Comparison of ENCODE assay signal across 9 cellular contexts in genomic region chr1:159918041-159918917, GRCh38. TPM values are rescaled to one million over a fixed set of nuclear protein-coding genes. Genes with fewer than 3 reads are reported as not detected.
DNase-seq lines count a peak whose midpoint lies in the region; ATAC-seq, FAIRE-seq and TF ChIP-seq lines count a peak whose summit lies in the region.
"Had no signal": no experiment of that assay in that cellular context is flagged by ENCODE, and none has a peak within 500 bp of the region (broad histone marks: within the 10 kb centered on the region; RNA-seq: fewer than 3 reads in every experiment).

No MANE protein-coding gene starts in this region.

- no peak for DNase-seq in activated CD4-positive, alpha-beta T cell treated with anti-CD3 and anti-CD28 coated beads, Interleukin-2, amount 10 ng/mL, durations not matched to agents 7 days and 5 days
- DNase-seq in activated CD4-positive, alpha-beta T cell treated with anti-CD3 and anti-CD28 coated beads for 1 hour = no peak
- DNase-seq in activated CD4-positive, alpha-beta memory T cell treated with anti-CD3 and anti-CD28 coated beads for 36 hours = no peak
- DNase-seq in keratinocyte (ENCODE audit: low read depth, low spot score) = no peak
- DNase-seq in thoracic aorta (ENCODE audit: low spot score) = no peak
- no peak for DNase-seq in stimulated activated CD4-positive, alpha-beta T cell treated with anti-CD3 and anti-CD28 coated beads, Interleukin-2, amount 100 ng/mL, for 24 hours
- DNase-seq in SKM-1 treated with dmso at 0.1 percent for 144 hours (lab: John Stamatoyannopoulos, UW; ENCODE audit: unreplicated experiment) = no peak

- CTCF ChIA-PET in activated CD4-positive, alpha-beta T cell treated with anti-CD3 and anti-CD28 coated beads, Interleukin-2, amount 10 ng/mL, durations not matched to agents 7 days and 5 days (lab: Charles Lee) = no interaction called here
- CTCF ChIA-PET in activated CD4-positive, alpha-beta memory T cell treated with anti-CD3 and anti-CD28 coated beads for 36 hours (lab: Charles Lee) = interaction anchor here (0.8 to 1.0 kb wide), 3 partner anchors 18 to 120 kb away, joined by 3 to 4 read pairs (median 3); partner anchors contain the start of gene IGSF9

- H3K36me3 ChIP-seq in keratinocyte (ENCODE audit: control insufficient read depth in 2 of 2, extremely low read depth in 1 of 2, insufficient read depth in 2 of 2, low read length in 2 of 2) = peaks cover 35 to 38% of the 10 kb centered on the region in 2 experiments
- peaks cover 29% of the 10 kb centered on the region for H3K36me3 ChIP-seq in thoracic aorta

- H3K27ac ChIP-seq in keratinocyte (ENCODE audit: control insufficient read depth, insufficient read depth, low read length) = peak overlapping the region; percentile 77
- H3K27ac ChIP-seq in thoracic aorta = peak overlapping the region; percentile 2 to 61

- H3K4me1 ChIP-seq in keratinocyte (ENCODE audit: control insufficient read depth, extremely low read depth, insufficient read depth, low read length) (peaks cover 88% of the 10 kb centered on the region), thoracic aorta (ENCODE audit: control insufficient read depth in 1 of 2, low read depth in 2 of 2) (peaks cover 26 to 78% of the 10 kb centered on the region in 2 donors)

- peak overlapping the region; percentile 62 for H3K27ac Mint-ChIP-seq in activated CD4-positive, alpha-beta T cell treated with anti-CD3 and anti-CD28 coated beads, Interleukin-2, amount 10 ng/mL, durations not matched to agents 7 days and 5 days
- H3K27ac Mint-ChIP-seq in activated CD4-positive, alpha-beta memory T cell treated with anti-CD3 and anti-CD28 coated beads for 36 hours = peak overlapping the region; percentile 63

- H4K20me1 ChIP-seq in keratinocyte (ENCODE audit: control insufficient read depth, extremely low read depth, insufficient read depth, low read length) = peaks cover 28% of the 10 kb centered on the region

- H3K27me3 Mint-ChIP-seq in activated CD4-positive, alpha-beta T cell treated with anti-CD3 and anti-CD28 coated beads, Interleukin-2, amount 10 ng/mL, durations not matched to agents 7 days and 5 days = no peaks in the 10 kb centered on the region
- no peaks in the 10 kb centered on the region for H3K27me3 Mint-ChIP-seq in activated CD4-positive, alpha-beta memory T cell treated with anti-CD3 and anti-CD28 coated beads for 36 hours

- no peak for ATAC-seq in thoracic aorta (ENCODE audit: insufficient number of reproducible peaks, low FRiP score, low read depth)
- no peak for ATAC-seq in HG03196 (IDR thresholded peaks at IDR 0.05; ENCODE audit: unreplicated experiment)

- dilution Hi-C loops in keratinocyte (cut with MboI; ENCODE audit: extremely low pct_ligation_motif_present, low sequenced_read_pairs) = no loop called here

- no peaks in the 10 kb centered on the region for H3K9me3 Mint-ChIP-seq in activated CD4-positive, alpha-beta T cell treated with anti-CD3 and anti-CD28 coated beads, Interleukin-2, amount 10 ng/mL, durations not matched to agents 7 days and 5 days
- H3K9me3 Mint-ChIP-seq in activated CD4-positive, alpha-beta memory T cell treated with anti-CD3 and anti-CD28 coated beads for 36 hours = no peaks in the 10 kb centered on the region

- H3K4me2 ChIP-seq in keratinocyte (ENCODE audit: control insufficient read depth, extremely low read depth, insufficient read depth, low read depth, low read length) = peak overlapping the region; percentile 28

- H3K9ac ChIP-seq in keratinocyte (ENCODE audit: control insufficient read depth, extremely low read depth, insufficient read depth, low read length) = peak overlapping the region; percentile 33

- H3K9me1 ChIP-seq in keratinocyte (ENCODE audit: control insufficient read depth, extremely low read depth, insufficient read depth, low read length) = peaks cover 11% of the 10 kb centered on the region

- H3K9me3 ChIP-seq in keratinocyte (ENCODE audit: control insufficient read depth, low read depth, low read length) (no peaks in the 10 kb centered on the region), thoracic aorta (no peaks in the 10 kb centered on the region)

- H3K36me3 Mint-ChIP-seq in activated CD4-positive, alpha-beta T cell treated with anti-CD3 and anti-CD28 coated beads, Interleukin-2, amount 10 ng/mL, durations not matched to agents 7 days and 5 days (ENCODE audit: low read depth) = peaks cover 64% of the 10 kb centered on the region
- peaks cover 54% of the 10 kb centered on the region for H3K36me3 Mint-ChIP-seq in activated CD4-positive, alpha-beta memory T cell treated with anti-CD3 and anti-CD28 coated beads for 36 hours

- no peak for FAIRE-seq in keratinocyte (lab: Jason Lieb, UNC)

- H2AFZ ChIP-seq in keratinocyte (ENCODE audit: control insufficient read depth, low read length) = no peak overlapping the region

- no peaks in the 10 kb centered on the region for H3K27me3 ChIP-seq in keratinocyte (ENCODE audit: control insufficient read depth, extremely low read depth, insufficient read depth, low read length)
- no peaks in the 10 kb centered on the region for H3K27me3 ChIP-seq in thoracic aorta (replicated peaks; ENCODE audit: insufficient read depth)

- intact Hi-C loops in activated CD4-positive, alpha-beta memory T cell treated with anti-CD3 and anti-CD28 coated beads for 36 hours (cut with micrococcal nuclease) = no loop called here

- no peak overlapping the region for H3K4me3 ChIP-seq in keratinocyte (ENCODE audit: control insufficient read depth in 2 of 3, extremely low read depth in 1 of 3, insufficient read depth in 2 of 3, low read depth in 1 of 3, low read length in 3 of 3)
- H3K4me3 ChIP-seq in thoracic aorta = no peak overlapping the region

- POLR2A ChIA-PET in activated CD4-positive, alpha-beta T cell treated with anti-CD3 and anti-CD28 coated beads, Interleukin-2, amount 10 ng/mL, durations not matched to agents 7 days and 5 days (lab: Charles Lee) = no interaction called here
- POLR2A ChIA-PET in activated CD4-positive, alpha-beta memory T cell treated with anti-CD3 and anti-CD28 coated beads for 36 hours (lab: Charles Lee) = no interaction called here

- H3K4me3 Mint-ChIP-seq in activated CD4-positive, alpha-beta T cell treated with anti-CD3 and anti-CD28 coated beads, Interleukin-2, amount 10 ng/mL, durations not matched to agents 7 days and 5 days = no peak overlapping the region
- no peak overlapping the region for H3K4me3 Mint-ChIP-seq in activated CD4-positive, alpha-beta memory T cell treated with anti-CD3 and anti-CD28 coated beads for 36 hours

- TF ChIP-seq CTCF in keratinocyte (optimal IDR thresholded peaks at IDR 0.05 in 1 of 3, IDR thresholded peaks at IDR 0.05 in 1 of 3, conservative IDR thresholded peaks at IDR 0.05 in 1 of 3; ENCODE audit: extremely low read depth in 1 of 3, insufficient read depth in 2 of 3, low read length in 3 of 3) = no peak
- TF ChIP-seq CTCF in thoracic aorta (IDR thresholded peaks at IDR 0.05) = no peak

- H3K4me1 Mint-ChIP-seq in activated CD4-positive, alpha-beta T cell treated with anti-CD3 and anti-CD28 coated beads, Interleukin-2, amount 10 ng/mL, durations not matched to agents 7 days and 5 days = peaks cover 77% of the 10 kb centered on the region
- peaks cover 58% of the 10 kb centered on the region for H3K4me1 Mint-ChIP-seq in activated CD4-positive, alpha-beta memory T cell treated with anti-CD3 and anti-CD28 coated beads for 36 hours (ENCODE audit: low read depth)

- peaks cover 42% of the 10 kb centered on the region for H3K79me2 ChIP-seq in keratinocyte (ENCODE audit: control insufficient read depth, insufficient read depth, low read length)

RNA-seq across cellular contexts. Expression of gene TAGLN2, which starts 7.0 kb away (rescaled TPM):
- total RNA-seq in activated CD4-positive, alpha-beta T cell treated with anti-CD3 and anti-CD28 coated beads, Interleukin-2, amount 10 ng/mL, durations not matched to agents 7 days and 5 days = 100 to 1,000 TPM; 429 to 461 TPM
- total RNA-seq in activated CD4-positive, alpha-beta memory T cell treated with anti-CD3 and anti-CD28 coated beads for 36 hours = 100 to 1,000 TPM; 597 to 607 TPM
- polyA plus RNA-seq in keratinocyte = 678 to 787 TPM (median 709 TPM) in 3 replicates
- 1,035 TPM for polyA plus RNA-seq in keratinocyte (2011; ENCODE audit: low read depth)
- polyA plus RNA-seq in keratinocyte (2011; cell fraction: cytosol; rRNA removed) = 759 and 902 TPM in 2 replicates
- polyA plus RNA-seq in keratinocyte (2011; cell fraction: nucleus; rRNA removed) = 491 and 579 TPM in 2 replicates
- polyA plus RNA-seq in keratinocyte (2012; ENCODE audit: low replicate concordance) = 585 and 747 TPM in 2 replicates
- 343 to 569 TPM (median 417 TPM) in 3 replicates for polyA minus RNA-seq in keratinocyte
- 337 TPM for polyA minus RNA-seq in keratinocyte (2011; cell fraction: cytosol; rRNA and poly(A)+ RNA removed)
- polyA minus RNA-seq in keratinocyte (2011; cell fraction: nucleus; rRNA and poly(A)+ RNA removed) = 126 and 127 TPM in 2 replicates
- total RNA-seq in thoracic aorta = 100 to 1,000 TPM; 298 to 352 TPM

RNA-seq across cellular contexts. Expression of gene CFAP45, which starts 18.3 kb away (rescaled TPM):
- total RNA-seq in activated CD4-positive, alpha-beta T cell treated with anti-CD3 and anti-CD28 coated beads, Interleukin-2, amount 10 ng/mL, durations not matched to agents 7 days and 5 days = under 1 TPM; 0.25 to 0.37 TPM
- total RNA-seq in activated CD4-positive, alpha-beta memory T cell treated with anti-CD3 and anti-CD28 coated beads for 36 hours = 1 to 10 TPM; 2.1 to 2.2 TPM
- polyA plus RNA-seq in keratinocyte = 0.82 to 3.0 TPM (median 2.3 TPM) in 3 replicates
- 2.4 TPM for polyA plus RNA-seq in keratinocyte (2011; ENCODE audit: low read depth)
- 1.1 and 2.6 TPM in 2 replicates for polyA plus RNA-seq in keratinocyte (2011; cell fraction: cytosol; rRNA removed)
- 0.83 and 0.87 TPM in 2 replicates for polyA plus RNA-seq in keratinocyte (2011; cell fraction: nucleus; rRNA removed)
- 3.2 and 4.1 TPM in 2 replicates for polyA plus RNA-seq in keratinocyte (2012; ENCODE audit: low replicate concordance)
- polyA minus RNA-seq in keratinocyte = 0.42 TPM in 1 of 3 replicates, not detected in the others
- polyA minus RNA-seq in keratinocyte (2011; cell fraction: cytosol; rRNA and poly(A)+ RNA removed) = not detected
- 0.39 TPM in 1 of 2 replicates, not detected in the other for polyA minus RNA-seq in keratinocyte (2011; cell fraction: nucleus; rRNA and poly(A)+ RNA removed)
- total RNA-seq in thoracic aorta = 1 to 10 TPM in 1 of 2 donors, under 1 TPM in 1; 0.95 to 2.1 TPM

RNA-seq across cellular contexts. Expression of gene IGSF9, which starts 27.1 kb away (rescaled TPM):
- total RNA-seq in activated CD4-positive, alpha-beta T cell treated with anti-CD3 and anti-CD28 coated beads, Interleukin-2, amount 10 ng/mL, durations not matched to agents 7 days and 5 days = not detected
- total RNA-seq in activated CD4-positive, alpha-beta memory T cell treated with anti-CD3 and anti-CD28 coated beads for 36 hours = under 1 TPM in 1 of 2 experiments, not detected in 1; 0.05 TPM
- polyA plus RNA-seq in keratinocyte = 4.2 to 6.0 TPM (median 5.8 TPM) in 3 replicates
- 5.5 TPM for polyA plus RNA-seq in keratinocyte (2011; ENCODE audit: low read depth)
- 1.5 and 2.8 TPM in 2 replicates for polyA plus RNA-seq in keratinocyte (2011; cell fraction: cytosol; rRNA removed)
- polyA plus RNA-seq in keratinocyte (2011; cell fraction: nucleus; rRNA removed) = 16.7 and 20.7 TPM in 2 replicates
- 6.9 and 11.6 TPM in 2 replicates for polyA plus RNA-seq in keratinocyte (2012; ENCODE audit: low replicate concordance)
- 5.0 to 11.5 TPM (median 5.9 TPM) in 3 replicates for polyA minus RNA-seq in keratinocyte
- polyA minus RNA-seq in keratinocyte (2011; cell fraction: cytosol; rRNA and poly(A)+ RNA removed) = 5.8 TPM
- 13.3 and 13.9 TPM in 2 replicates for polyA minus RNA-seq in keratinocyte (2011; cell fraction: nucleus; rRNA and poly(A)+ RNA removed)
- under 1 TPM in 1 of 2 donors, not detected in 1; 0.99 TPM for total RNA-seq in thoracic aorta

RNA-seq across cellular contexts. Expression of gene SLAMF9, which starts 35.8 kb away (rescaled TPM):
- not detected for total RNA-seq in activated CD4-positive, alpha-beta T cell treated with anti-CD3 and anti-CD28 coated beads, Interleukin-2, amount 10 ng/mL, durations not matched to agents 7 days and 5 days
- not detected for total RNA-seq in activated CD4-positive, alpha-beta memory T cell treated with anti-CD3 and anti-CD28 coated beads for 36 hours
- polyA plus RNA-seq in keratinocyte = 0.31 to 0.57 TPM (median 0.41 TPM) in 3 replicates
- not detected for polyA plus RNA-seq in keratinocyte (2011; ENCODE audit: low read depth)
- polyA plus RNA-seq in keratinocyte (2011; cell fraction: cytosol; rRNA removed) = 0.30 and 0.38 TPM in 2 replicates
- not detected in 2 replicates for polyA plus RNA-seq in keratinocyte (2011; cell fraction: nucleus; rRNA removed)
- 0.42 and 0.47 TPM in 2 replicates for polyA plus RNA-seq in keratinocyte (2012; ENCODE audit: low replicate concordance)
- polyA minus RNA-seq in keratinocyte = 0.30 TPM in 1 of 3 replicates, not detected in the others
- not detected for polyA minus RNA-seq in keratinocyte (2011; cell fraction: cytosol; rRNA and poly(A)+ RNA removed)
- polyA minus RNA-seq in keratinocyte (2011; cell fraction: nucleus; rRNA and poly(A)+ RNA removed) = not detected in 2 replicates
- total RNA-seq in thoracic aorta = not detected
- total RNA-seq: H4 had no signal

RNA-seq across cellular contexts. Expression of gene VSIG8, which starts 55.8 kb away (rescaled TPM):
- total RNA-seq in activated CD4-positive, alpha-beta T cell treated with anti-CD3 and anti-CD28 coated beads, Interleukin-2, amount 10 ng/mL, durations not matched to agents 7 days and 5 days = not detected
- not detected for total RNA-seq in activated CD4-positive, alpha-beta memory T cell treated with anti-CD3 and anti-CD28 coated beads for 36 hours
- 0.48 to 1.5 TPM (median 0.56 TPM) in 3 replicates for polyA plus RNA-seq in keratinocyte
- polyA plus RNA-seq in keratinocyte (2011; ENCODE audit: low read depth) = 0.19 TPM
- 0.72 and 1.5 TPM in 2 replicates for polyA plus RNA-seq in keratinocyte (2011; cell fraction: cytosol; rRNA removed)
- 0.14 and 0.53 TPM in 2 replicates for polyA plus RNA-seq in keratinocyte (2011; cell fraction: nucleus; rRNA removed)
- 0.44 and 0.52 TPM in 2 replicates for polyA plus RNA-seq in keratinocyte (2012; ENCODE audit: low replicate concordance)
- polyA minus RNA-seq in keratinocyte = 0.99 to 2.5 TPM (median 1.0 TPM) in 3 replicates
- not detected for polyA minus RNA-seq in keratinocyte (2011; cell fraction: cytosol; rRNA and poly(A)+ RNA removed)
- polyA minus RNA-seq in keratinocyte (2011; cell fraction: nucleus; rRNA and poly(A)+ RNA removed) = not detected in 2 replicates
- not detected for total RNA-seq in thoracic aorta
